ENCODE assay signal across 8 cellular contexts in the genomic region with DNA sequence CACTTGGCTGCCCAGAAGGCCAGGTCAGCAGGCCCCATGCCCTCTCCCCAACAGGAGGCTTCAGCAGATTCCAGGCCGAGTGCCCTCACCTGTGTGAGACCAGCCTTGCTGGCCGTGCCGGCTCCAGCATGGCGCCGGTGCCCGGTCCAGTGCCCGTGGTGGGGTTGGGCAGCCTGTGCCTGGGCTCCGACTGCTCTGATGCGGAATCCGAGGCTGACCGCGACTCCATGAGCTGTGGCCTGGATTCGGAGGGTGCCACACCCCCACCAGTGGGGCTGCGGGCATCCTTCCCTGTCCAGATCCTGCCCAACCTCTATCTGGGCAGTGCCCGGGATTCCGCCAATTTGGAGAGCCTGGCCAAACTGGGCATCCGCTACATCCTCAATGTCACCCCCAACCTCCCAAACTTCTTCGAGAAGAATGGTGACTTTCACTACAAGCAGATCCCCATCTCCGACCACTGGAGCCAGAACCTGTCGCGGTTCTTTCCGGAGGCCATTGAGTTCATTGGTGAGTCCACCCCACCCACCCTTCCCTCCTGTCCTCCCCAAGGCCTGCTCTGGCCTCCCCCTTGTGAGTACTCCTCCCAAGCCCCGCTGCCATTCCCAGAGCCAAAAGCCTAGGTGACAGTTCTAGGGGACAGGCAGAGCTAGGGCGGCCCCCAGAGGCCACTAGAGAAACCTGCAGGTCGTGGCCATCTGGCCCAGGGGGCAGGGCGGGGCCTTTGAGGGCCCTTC. TPM values are rescaled to one million over a fixed set of nuclear protein-coding genes. Genes with fewer than 3 reads are reported as not detected.
A peak's percentile ranks its signal among the peaks of the same experiment; 100 is the strongest.
DNase-seq lines count a peak whose midpoint lies in the region; ATAC-seq and FAIRE-seq lines count a peak whose summit lies in the region.

No MANE protein-coding gene starts in this region.

- H3K4me1 Mint-ChIP-seq in activated T-cell treated with anti-CD3 and anti-CD28 coated beads, Interleukin-2, amount 50 U/mL, for 4 hours (ENCODE audit: low read depth), result no peaks in the 10 kb centered on the region
- H3K4me1 Mint-ChIP-seq in activated T-helper 1 cell treated with anti-CD3 and anti-CD28 coated beads, Interleukin-12 subunit alpha, Interleukin-12 subunit beta, Interleukin-2, Interleukin-4 antibody, amounts not matched to agents 30 ng/mL and 10 ng/mL and 1 ng/mL, durations not matched to agents 14 hours and 24 hours and 36 hours (ENCODE audit: low read depth), result no peaks in the 10 kb centered on the region

- DNase-seq in AML-193 (lab: John Stamatoyannopoulos, UW), result peak; percentile 31 to 41
- DNase-seq in GM19239 (ENCODE audit: insufficient read length, low spot score), result peak; percentile 66
- peak; percentile 33 for DNase-seq in NCI-H774 (lab: John Stamatoyannopoulos, UW)
- DNase-seq in activated T-cell treated with anti-CD3 and anti-CD28 coated beads, Interleukin-2, amount 50 U/mL, for 4 hours, result peak; percentile 20
- peak; percentile 32 for DNase-seq in kidney tubule cell (ENCODE audit: low spot score)
- no peak for DNase-seq in GOT3 (lab: John Stamatoyannopoulos, UW)
- DNase-seq in activated T-helper 1 cell treated with anti-CD3 and anti-CD28 coated beads, Interleukin-12 subunit alpha, Interleukin-12 subunit beta, Interleukin-2, Interleukin-4 antibody, amounts not matched to agents 30 ng/mL and 10 ng/mL and 1 ng/mL, durations not matched to agents 14 hours and 24 hours and 36 hours (ENCODE audit: low spot score), result no peak

- H3K4me3 Mint-ChIP-seq in activated T-cell treated with anti-CD3 and anti-CD28 coated beads, Interleukin-2, amount 50 U/mL, for 4 hours, result no peak overlapping the region
- H3K4me3 Mint-ChIP-seq in activated T-helper 1 cell treated with anti-CD3 and anti-CD28 coated beads, Interleukin-12 subunit alpha, Interleukin-12 subunit beta, Interleukin-2, Interleukin-4 antibody, amounts not matched to agents 30 ng/mL and 10 ng/mL and 1 ng/mL, durations not matched to agents 14 hours and 24 hours and 36 hours, result no peak overlapping the region

- peak; percentile 90 for FAIRE-seq in GM19239 (lab: Jason Lieb, UNC)

- peak; percentile 58 to 64 for ATAC-seq in activated T-cell treated with anti-CD3 and anti-CD28 coated beads, Interleukin-2, amount 50 U/mL, for 4 hours
- no peak for ATAC-seq in GM21825 (IDR thresholded peaks at IDR 0.05; ENCODE audit: unreplicated experiment)

- intact Hi-C loops in activated T-helper 1 cell treated with anti-CD3 and anti-CD28 coated beads, Interleukin-12 subunit alpha, Interleukin-12 subunit beta, Interleukin-2, Interleukin-4 antibody, amounts not matched to agents 30 ng/mL and 10 ng/mL and 1 ng/mL, durations not matched to agents 14 hours and 24 hours and 36 hours (cut with micrococcal nuclease), result loop anchor here (1.0 kb wide), 2 partner anchors 94 to 110 kb away; no protein-coding TSS in a partner anchor

- peaks cover 26% of the 10 kb centered on the region for H3K27me3 Mint-ChIP-seq in activated T-cell treated with anti-CD3 and anti-CD28 coated beads, Interleukin-2, amount 50 U/mL, for 4 hours (ENCODE audit: low read depth)
- H3K27me3 Mint-ChIP-seq in activated T-helper 1 cell treated with anti-CD3 and anti-CD28 coated beads, Interleukin-12 subunit alpha, Interleukin-12 subunit beta, Interleukin-2, Interleukin-4 antibody, amounts not matched to agents 30 ng/mL and 10 ng/mL and 1 ng/mL, durations not matched to agents 14 hours and 24 hours and 36 hours (ENCODE audit: insufficient read depth), result peaks cover 22% of the 10 kb centered on the region

- H3K27ac Mint-ChIP-seq in activated T-helper 1 cell treated with anti-CD3 and anti-CD28 coated beads, Interleukin-12 subunit alpha, Interleukin-12 subunit beta, Interleukin-2, Interleukin-4 antibody, amounts not matched to agents 30 ng/mL and 10 ng/mL and 1 ng/mL, durations not matched to agents 14 hours and 24 hours and 36 hours, result no peak overlapping the region

- H3K9me3 Mint-ChIP-seq in activated T-cell treated with anti-CD3 and anti-CD28 coated beads, Interleukin-2, amount 50 U/mL, for 4 hours, result no peaks in the 10 kb centered on the region
- no peaks in the 10 kb centered on the region for H3K9me3 Mint-ChIP-seq in activated T-helper 1 cell treated with anti-CD3 and anti-CD28 coated beads, Interleukin-12 subunit alpha, Interleukin-12 subunit beta, Interleukin-2, Interleukin-4 antibody, amounts not matched to agents 30 ng/mL and 10 ng/mL and 1 ng/mL, durations not matched to agents 14 hours and 24 hours and 36 hours

- no peaks in the 10 kb centered on the region for H3K36me3 Mint-ChIP-seq in activated T-cell treated with anti-CD3 and anti-CD28 coated beads, Interleukin-2, amount 50 U/mL, for 4 hours (ENCODE audit: insufficient read depth)
- no peaks in the 10 kb centered on the region for H3K36me3 Mint-ChIP-seq in activated T-helper 1 cell treated with anti-CD3 and anti-CD28 coated beads, Interleukin-12 subunit alpha, Interleukin-12 subunit beta, Interleukin-2, Interleukin-4 antibody, amounts not matched to agents 30 ng/mL and 10 ng/mL and 1 ng/mL, durations not matched to agents 14 hours and 24 hours and 36 hours (ENCODE audit: low read depth)

RNA-seq across cellular contexts. Expression of gene DUSP9, which starts 2.3 kb away (rescaled TPM):
- total RNA-seq in activated T-cell treated with anti-CD3 and anti-CD28 coated beads, Interleukin-2, amount 50 U/mL, for 4 hours, result under 1 TPM; 0.11 to 0.42 (median 0.33) TPM
- total RNA-seq in activated T-helper 1 cell treated with anti-CD3 and anti-CD28 coated beads, Interleukin-12 subunit alpha, Interleukin-12 subunit beta, Interleukin-2, Interleukin-4 antibody, amounts not matched to agents 30 ng/mL and 10 ng/mL and 1 ng/mL, durations not matched to agents 14 hours and 24 hours and 36 hours, result 0.10 TPM in 2 replicates

RNA-seq across cellular contexts. Expression of gene PNCK, which starts 24.3 kb away (rescaled TPM):
- total RNA-seq in activated T-cell treated with anti-CD3 and anti-CD28 coated beads, Interleukin-2, amount 50 U/mL, for 4 hours, result under 1 TPM; 0.26 to 0.71 (median 0.51) TPM
- 0.15 TPM in 1 of 2 replicates, not detected in the other for total RNA-seq in activated T-helper 1 cell treated with anti-CD3 and anti-CD28 coated beads, Interleukin-12 subunit alpha, Interleukin-12 subunit beta, Interleukin-2, Interleukin-4 antibody, amounts not matched to agents 30 ng/mL and 10 ng/mL and 1 ng/mL, durations not matched to agents 14 hours and 24 hours and 36 hours

RNA-seq across cellular contexts. Expression of gene SLC6A8, which starts 38.4 kb away (rescaled TPM):
- total RNA-seq in activated T-cell treated with anti-CD3 and anti-CD28 coated beads, Interleukin-2, amount 50 U/mL, for 4 hours, result 1 to 10 TPM; 1.1 to 1.9 (median 1.6) TPM
- 5.9 and 6.0 TPM in 2 replicates for total RNA-seq in activated T-helper 1 cell treated with anti-CD3 and anti-CD28 coated beads, Interleukin-12 subunit alpha, Interleukin-12 subunit beta, Interleukin-2, Interleukin-4 antibody, amounts not matched to agents 30 ng/mL and 10 ng/mL and 1 ng/mL, durations not matched to agents 14 hours and 24 hours and 36 hours

RNA-seq across cellular contexts. Expression of gene CCNQ, which starts 50.4 kb away (rescaled TPM):
- total RNA-seq in activated T-cell treated with anti-CD3 and anti-CD28 coated beads, Interleukin-2, amount 50 U/mL, for 4 hours, result 10 to 100 TPM; 38.6 to 46.9 (median 39.1) TPM
- 28.0 and 29.3 TPM in 2 replicates for total RNA-seq in activated T-helper 1 cell treated with anti-CD3 and anti-CD28 coated beads, Interleukin-12 subunit alpha, Interleukin-12 subunit beta, Interleukin-2, Interleukin-4 antibody, amounts not matched to agents 30 ng/mL and 10 ng/mL and 1 ng/mL, durations not matched to agents 14 hours and 24 hours and 36 hours

Comparison
In these comparisons a context has a peak if more than half of its experiments do, and no peak if none do; other contexts are left out.
1. DNase-seq: peak in AML-193 (2 of 2), GM19239 (single experiment), NCI-H774 (single experiment), activated T-cell treated with anti-CD3 and anti-CD28 coated beads, Interleukin-2, amount 50 U/mL, for 4 hours (single experiment) and kidney tubule cell (single experiment); none in GOT3 (single experiment) and activated T-helper 1 cell treated with anti-CD3 and anti-CD28 coated beads, Interleukin-12 subunit alpha, Interleukin-12 subunit beta, Interleukin-2, Interleukin-4 antibody, amounts not matched to agents 30 ng/mL and 10 ng/mL and 1 ng/mL, durations not matched to agents 14 hours and 24 hours and 36 hours (single experiment).